14 cellular contexts compared by ENCODE assay signal in genomic region chr3:186098740-186099139, GRCh38. TPM values are rescaled to one million over a fixed set of nuclear protein-coding genes. Genes with fewer than 3 reads are reported as not detected.
A peak's percentile ranks its signal among the peaks of the same experiment; 100 is the strongest.
DNase-seq lines count a peak whose midpoint lies in the region; ATAC-seq and TF ChIP-seq lines count a peak whose summit lies in the region.
"Had no signal": no experiment of that assay in that cellular context is flagged by ENCODE, and none has a peak within 500 bp of the region (broad histone marks: within the 10 kb centered on the region; RNA-seq: fewer than 3 reads in every experiment).

No MANE protein-coding gene starts in this region.

- no peak for ATAC-seq in GM21381 (IDR thresholded peaks at IDR 0.05; ENCODE audit: unreplicated experiment)
- ATAC-seq: T-helper 17 cell had no signal

- H3K4me3 ChIP-seq in adipocyte (ENCODE audit: low read length) (no peak overlapping the region), suprapubic skin (no peak overlapping the region)

- H3K27me3 ChIP-seq in adipocyte (replicated peaks; ENCODE audit: control insufficient read depth, insufficient read depth, low read length) (no peaks in the 10 kb centered on the region), suprapubic skin (no peaks in the 10 kb centered on the region)

- H3K4me1 ChIP-seq in adipocyte (ENCODE audit: control insufficient read depth, insufficient read depth, low read length) = peaks cover 41% of the 10 kb centered on the region
- peaks cover 55% of the 10 kb centered on the region for H3K4me1 ChIP-seq in suprapubic skin

- no peak for TF ChIP-seq EP300 in suprapubic skin (IDR thresholded peaks at IDR 0.05)

- H3K36me3 ChIP-seq in adipocyte (ENCODE audit: control insufficient read depth, insufficient read depth, low read length, severe bottlenecking) (no peaks in the 10 kb centered on the region), suprapubic skin (no peaks in the 10 kb centered on the region)

- no peak overlapping the region for H3K9ac ChIP-seq in adipocyte (ENCODE audit: low read length)

- no peak for TF ChIP-seq POLR2A in suprapubic skin (IDR thresholded peaks at IDR 0.05)

- H3K27ac ChIP-seq in suprapubic skin = peak overlapping the region; percentile 53

- WGBS in suprapubic skin = 46% methylated on average over 3 of the region's 3 CpGs

- no peak for TF ChIP-seq CTCF in suprapubic skin (IDR thresholded peaks at IDR 0.05)

- DNase-seq in NCI-H82 (lab: John Stamatoyannopoulos, UW) (peak; percentile 44), NCI-H82 treated with DMSO at 0.1 percent for 48 hours (lab: John Stamatoyannopoulos, UW; ENCODE audit: unreplicated experiment) (no peak), adipocyte (ENCODE audit: low read depth) (peak; percentile 48), islet precursor cell (peak; percentile 63), suprapubic skin (ENCODE audit: low spot score in 2 of 2) (no peak), NCI-H1417 treated with DMSO at 0.1 percent for 48 hours (lab: John Stamatoyannopoulos, UW) (no peak)
- no peak for DNase-seq in activated effector memory CD4-positive, alpha-beta T cell treated with Interleukin-2 at 50 U/mL for 16 hours
- DNase-seq: 8988T; activated gamma-delta T cell treated with Interleukin-2 at 50 U/mL for 16 hours; CD4-positive, alpha-beta T cell; effector CD8-positive, alpha-beta T cell; NCI-H510A; T-helper 17 cell had no signal

- no peaks in the 10 kb centered on the region for H3K9me3 ChIP-seq in adipocyte (ENCODE audit: control insufficient read depth, low read length)
- no peaks in the 10 kb centered on the region for H3K9me3 ChIP-seq in suprapubic skin

RNA-seq across cellular contexts. Expression of gene ETV5, which starts 10.1 kb away (rescaled TPM):
- total RNA-seq in suprapubic skin = 10 to 100 TPM; 11.2 to 28.6 (median 16.7) TPM
- total RNA-seq: CD4-positive, alpha-beta T cell had no signal

Comparison
In these comparisons a context has a peak if more than half of its experiments do, and no peak if none do; other contexts are left out.
1. DNase-seq: peak in NCI-H82 (single experiment), adipocyte (single experiment) and islet precursor cell (single experiment); none in NCI-H82 treated with DMSO at 0.1 percent for 48 hours (single experiment), suprapubic skin (0 of 2), activated effector memory CD4-positive, alpha-beta T cell treated with Interleukin-2 at 50 U/mL for 16 hours (single experiment) and NCI-H1417 treated with DMSO at 0.1 percent for 48 hours (single experiment).